In genomic region chr18:31718386-31718785, GRCh38 we compare ENCODE assay signal across 21 cellular contexts. TPM values are rescaled to one million over a fixed set of nuclear protein-coding genes. Genes with fewer than 3 reads are reported as not detected.
DNase-seq lines count a peak whose midpoint lies in the region; ATAC-seq and TF ChIP-seq lines count a peak whose summit lies in the region.
"Had no signal": no experiment of that assay in that cellular context is flagged by ENCODE, and none has a peak within 500 bp of the region (broad histone marks: within the 10 kb centered on the region; RNA-seq: fewer than 3 reads in every experiment).

No MANE protein-coding gene starts in this region.

- H3K27me3 ChIP-seq in GM23338 (ENCODE audit: insufficient read depth) (no peaks in the 10 kb centered on the region), subcutaneous abdominal adipose tissue (ENCODE audit: control insufficient read depth in 5 of 5, insufficient read depth in 4 of 5, low read length in 5 of 5) (no peaks in the 10 kb centered on the region)

- ATAC-seq in left ventricle myocardium superior (peak; percentile 54), GM23338 (no peak)

- no peak overlapping the region for H3K27ac ChIP-seq in GM23338 (ENCODE audit: low read depth)
- H3K27ac ChIP-seq in subcutaneous abdominal adipose tissue (ENCODE audit: low read depth, low read length), result peak overlapping the region; percentile 20

- no peaks in the 10 kb centered on the region for H3K79me2 ChIP-seq in GM23338 (replicated peaks; ENCODE audit: insufficient read depth)

- H3K9me3 Mint-ChIP-seq in GM23338, result peaks cover 12% of the 10 kb centered on the region
- H3K9me3 Mint-ChIP-seq in activated T-cell treated with anti-CD3 and anti-CD28 coated beads, Interleukin-2, amount 50 U/mL, for 24 hours, result peaks cover 11% of the 10 kb centered on the region

- no peak overlapping the region for H3K4me2 ChIP-seq in GM23338

- DNase-seq in left ventricle myocardium superior (no peak), cardiac septum (ENCODE audit: low spot score) (no peak), GM23338 (ENCODE audit: low spot score) (no peak), DMS114 treated with DMSO at 0.1 percent for 48 hours (lab: John Stamatoyannopoulos, UW; ENCODE audit: unreplicated experiment) (no peak)
- no peak for DNase-seq in activated T-cell treated with anti-CD3 and anti-CD28 coated beads, Interleukin-2, amount 50 U/mL, for 24 hours
- DNase-seq: CD4-positive, alpha-beta T cell; CD8-positive, alpha-beta memory T cell; DMS 273 treated with DMSO at 0.1 percent for 48 hours; DMS53; DMS79 treated with DMSO at 0.1 percent for 48 hours; GF-D8; GOT3; HFFc6 had no signal

- peaks cover 12% of the 10 kb centered on the region; the same call in 2 of the 3 replicates for H3K36me3 Mint-ChIP-seq in GM23338 (ENCODE audit: low read depth)
- no peaks in the 10 kb centered on the region for H3K36me3 Mint-ChIP-seq in activated T-cell treated with anti-CD3 and anti-CD28 coated beads, Interleukin-2, amount 50 U/mL, for 24 hours (ENCODE audit: low read depth)
- H3K36me3 Mint-ChIP-seq: CD14-positive monocyte; CD8-positive, alpha-beta memory T cell had no signal

- peaks cover 5% of the 10 kb centered on the region; the same call in 1 of the 2 replicates for H3K9me2 ChIP-seq in GM23338 (ENCODE audit: insufficient read depth)

- H2AFZ ChIP-seq in GM23338, result peak overlapping the region; percentile 53; the same call in 1 of the 2 replicates

- TF ChIP-seq CTCF in GM23338 (conservative IDR thresholded peaks at IDR 0.05; ENCODE audit: low read depth in 2 of 2), result no peak

- peaks cover 2% of the 10 kb centered on the region; the same call in 1 of the 2 replicates for H3K4me1 ChIP-seq in GM23338 (ENCODE audit: insufficient read depth)
- H3K4me1 ChIP-seq in subcutaneous abdominal adipose tissue (ENCODE audit: control insufficient read depth in 5 of 5, insufficient read depth in 5 of 5, low read length in 5 of 5), result peaks cover 0 to 30% (median 10%) of the 10 kb centered on the region in 5 donors
- H3K4me1 ChIP-seq: HAP-1 had no signal

- peaks cover 0 to 7% (median 3%) of the 10 kb centered on the region in 5 donors for H3K9me3 ChIP-seq in subcutaneous abdominal adipose tissue (ENCODE audit: control insufficient read depth in 5 of 5, low read length in 5 of 5)
- H3K9me3 ChIP-seq: HAP-1 had no signal

- peaks cover 2% of the 10 kb centered on the region for H3K27me3 Mint-ChIP-seq in GM23338 (ENCODE audit: insufficient read depth, low read depth, poor library complexity)
- H3K27me3 Mint-ChIP-seq in activated T-cell treated with anti-CD3 and anti-CD28 coated beads, Interleukin-2, amount 50 U/mL, for 24 hours, result peaks cover 7% of the 10 kb centered on the region

- H3K4me3 Mint-ChIP-seq in GM23338, result no peak overlapping the region
- H3K4me3 Mint-ChIP-seq in activated T-cell treated with anti-CD3 and anti-CD28 coated beads, Interleukin-2, amount 50 U/mL, for 24 hours, result no peak overlapping the region
- H3K4me3 Mint-ChIP-seq: CD14-positive monocyte; CD4-positive, alpha-beta T cell; CD8-positive, alpha-beta memory T cell; HFFc6 had no signal

- no peak overlapping the region for H3K27ac Mint-ChIP-seq in GM23338
- H3K27ac Mint-ChIP-seq in activated T-cell treated with anti-CD3 and anti-CD28 coated beads, Interleukin-2, amount 50 U/mL, for 24 hours, result no peak overlapping the region
- H3K27ac Mint-ChIP-seq: CD4-positive, alpha-beta T cell; CD8-positive, alpha-beta memory T cell; HFFc6 had no signal

- H3K9ac ChIP-seq in subcutaneous abdominal adipose tissue (ENCODE audit: low read length in 5 of 5), result no peak overlapping the region

- H3K36me3 ChIP-seq in GM23338 (ENCODE audit: insufficient read depth), result no peaks in the 10 kb centered on the region
- no peaks in the 10 kb centered on the region for H3K36me3 ChIP-seq in subcutaneous abdominal adipose tissue (ENCODE audit: control insufficient read depth in 5 of 5, insufficient read depth in 5 of 5, low read length in 5 of 5)
- H3K36me3 ChIP-seq: HAP-1 had no signal

- H3F3A ChIP-seq in GM23338 (replicated peaks; ENCODE audit: low read depth), result no peaks in the 10 kb centered on the region

- H3K4me3 ChIP-seq in GM23338 (no peak overlapping the region), subcutaneous abdominal adipose tissue (ENCODE audit: low read depth in 1 of 5, low read length in 5 of 5) (no peak overlapping the region)
- H3K4me3 ChIP-seq: HAP-1 had no signal

- H3K4me1 Mint-ChIP-seq in GM23338, result peaks cover 3% of the 10 kb centered on the region; the same call in 1 of the 3 replicates
- H3K4me1 Mint-ChIP-seq in activated T-cell treated with anti-CD3 and anti-CD28 coated beads, Interleukin-2, amount 50 U/mL, for 24 hours (ENCODE audit: low read depth), result no peaks in the 10 kb centered on the region
- H3K4me1 Mint-ChIP-seq: CD8-positive, alpha-beta memory T cell had no signal

- H4K20me1 ChIP-seq in GM23338 (replicated peaks; ENCODE audit: insufficient read depth), result no peaks in the 10 kb centered on the region

- intact Hi-C loops in left ventricle myocardium superior (cut with micrococcal nuclease) (no loop called here), cardiac septum (cut with DNase I) (no loop called here)

TF ChIP-seq in GM23338, 12 proteins besides CTCF, POLR2A, EP300 and RAD21 (continues in another document):
- TF ChIP-seq EZH2phosphoT487 (IDR thresholded peaks at IDR 0.05; ENCODE audit: unreplicated experiment) (no peak), NANOG (IDR thresholded peaks at IDR 0.05; ENCODE audit: borderline replicate concordance) (no peak), EZH2 (IDR thresholded peaks at IDR 0.05; ENCODE audit: low read depth, unreplicated experiment) (no peak), POLR2AphosphoS5 (IDR thresholded peaks at IDR 0.05; ENCODE audit: low read depth) (no peak), REST (IDR thresholded peaks at IDR 0.05; ENCODE audit: unreplicated experiment) (no peak), ZNF331 (CRISPR knock-in tag; IDR thresholded peaks at IDR 0.05; ENCODE audit: low read depth) (no peak), JUNB (IDR thresholded peaks at IDR 0.05; ENCODE audit: unreplicated experiment) (no peak), CREB1 (CRISPR knock-in tag; IDR thresholded peaks at IDR 0.05; ENCODE audit: low read depth) (no peak)

RNA-seq across cellular contexts. Expression of gene B4GALT6, which starts 34.0 kb away (rescaled TPM):
- 11.9 TPM for total RNA-seq in left ventricle myocardium superior
- total RNA-seq in cardiac septum, result 5.3 TPM
- 33.8 and 40.4 TPM in 2 replicates for total RNA-seq in GM23338 (2014; rRNA removed; shearing (Covaris generic))
- polyA plus RNA-seq in GM23338 (2016; fragmentation: Nextera tagmentation; extraction: Ambion mirVana), result 14.8 and 15.9 TPM in 2 replicates
- total RNA-seq: HFFc6 had no signal

RNA-seq across cellular contexts. Expression of gene SLC25A52, which starts 42.3 kb away (rescaled TPM):
- not detected for total RNA-seq in left ventricle myocardium superior
- not detected for total RNA-seq in cardiac septum
- not detected in 2 replicates for total RNA-seq in GM23338 (2014; rRNA removed; shearing (Covaris generic))
- not detected in 2 replicates for polyA plus RNA-seq in GM23338 (2016; fragmentation: Nextera tagmentation; extraction: Ambion mirVana)
- total RNA-seq: A172; A673; CD4-positive, alpha-beta T cell; Daoy; G401; HFFc6 had no signal
- polyA plus RNA-seq: BJ; CD14-positive monocyte; CD8-positive, alpha-beta memory T cell had no signal
